ENCODE assay signal across 11 cellular contexts in genomic region chr3:61521229-61521628, GRCh38. TPM values are rescaled to one million over a fixed set of nuclear protein-coding genes. Genes with fewer than 3 reads are reported as not detected.
A peak's percentile ranks its signal among the peaks of the same experiment; 100 is the strongest.
DNase-seq lines count a peak whose midpoint lies in the region; ATAC-seq and TF ChIP-seq lines count a peak whose summit lies in the region.
"Had no signal": no experiment of that assay in that cellular context is flagged by ENCODE, and none has a peak within 500 bp of the region (broad histone marks: within the 10 kb centered on the region; RNA-seq: fewer than 3 reads in every experiment).

No MANE protein-coding gene starts in this region.

- H3K9me3 ChIP-seq in adrenal gland (replicated peaks in 1 of 3): no peaks in the 10 kb centered on the region
- no peaks in the 10 kb centered on the region for H3K9me3 ChIP-seq in trophoblast cell (ENCODE audit: insufficient read depth, low read depth, low read length)
- H3K9me3 ChIP-seq: A549 had no signal

- H3K4me3 ChIP-seq in adrenal gland (no peak overlapping the region), trophoblast cell (ENCODE audit: low read depth, low read length) (no peak overlapping the region)
- H3K4me3 ChIP-seq: A549 had no signal

- H3K4me3 Mint-ChIP-seq in activated CD4-positive, alpha-beta T cell treated with anti-CD3 and anti-CD28 coated beads for 36 hours: no peak overlapping the region
- H3K4me3 Mint-ChIP-seq in endothelial cell (ENCODE audit: unreplicated experiment): no peak overlapping the region

- H4K8ac ChIP-seq in trophoblast cell (ENCODE audit: low read depth, low read length): no peak overlapping the region

- no peak for TF ChIP-seq CTCF in adrenal gland (IDR thresholded peaks at IDR 0.05)
- no peak for TF ChIP-seq CTCF in endothelial cell (IDR thresholded peaks at IDR 0.05; ENCODE audit: unreplicated experiment)

- H4K12ac ChIP-seq in trophoblast cell (ENCODE audit: low read depth, low read length): no peak overlapping the region

- peak overlapping the region; percentile 83 for H3K27ac Mint-ChIP-seq in activated CD4-positive, alpha-beta T cell treated with anti-CD3 and anti-CD28 coated beads for 36 hours
- H3K27ac Mint-ChIP-seq in endothelial cell (ENCODE audit: unreplicated experiment): no peak overlapping the region

- no peak overlapping the region for H2BK12ac ChIP-seq in trophoblast cell (ENCODE audit: low read length)

- no peak overlapping the region for H3K4me2 ChIP-seq in trophoblast cell (ENCODE audit: low read length)
- H3K4me2 ChIP-seq: A549 had no signal

- H4K91ac ChIP-seq in trophoblast cell (ENCODE audit: low read depth, low read length): no peak overlapping the region

- CTCF ChIA-PET in activated CD4-positive, alpha-beta T cell treated with anti-CD3 and anti-CD28 coated beads for 36 hours (lab: Charles Lee): interaction anchor here (0.5 to 2.1 kb wide), 2 partner anchors 10 to 1336 kb away, joined by 3 to 5 read pairs; no protein-coding TSS in a partner anchor

- TF ChIP-seq POLR2A in adrenal gland (IDR thresholded peaks at IDR 0.05): no peak

- H3K27ac ChIP-seq in adrenal gland (no peak overlapping the region), trophoblast cell (ENCODE audit: low read depth, low read length) (no peak overlapping the region)
- H3K27ac ChIP-seq: A549, brain microvascular endothelial cell had no signal

- H3K27me3 ChIP-seq in adrenal gland (no peaks in the 10 kb centered on the region), trophoblast cell (ENCODE audit: insufficient read depth, low read length) (no peaks in the 10 kb centered on the region)
- H3K27me3 ChIP-seq: brain microvascular endothelial cell had no signal

- WGBS in adrenal gland, 4 donors: 76 to 94% (median 84%) methylated on average over 1 of the region's 1 CpG
- no CpG with 5 or more reads among the region's 1 CpG for WGBS in trophoblast cell (ENCODE audit: extremely low coverage, insufficient coverage, insufficient read length)

- H3K4ac ChIP-seq in trophoblast cell (ENCODE audit: low read depth, low read length): no peak overlapping the region

- ATAC-seq in activated CD4-positive, alpha-beta T cell treated with anti-CD3 and anti-CD28 coated beads for 36 hours: peak; percentile 99
- ATAC-seq in HG02610 (IDR thresholded peaks at IDR 0.05; ENCODE audit: unreplicated experiment): peak; percentile 94
- ATAC-seq: A549 had no signal

- peaks cover 8% of the 10 kb centered on the region for H3K9me3 Mint-ChIP-seq in activated CD4-positive, alpha-beta T cell treated with anti-CD3 and anti-CD28 coated beads for 36 hours (ENCODE audit: low read depth)
- H3K9me3 Mint-ChIP-seq in endothelial cell (ENCODE audit: unreplicated experiment): no peaks in the 10 kb centered on the region

- no peak overlapping the region for H3K18ac ChIP-seq in trophoblast cell (ENCODE audit: low read length)

- no peak overlapping the region for H3K9ac ChIP-seq in trophoblast cell (ENCODE audit: low read length)

- H3K27me3 Mint-ChIP-seq in activated CD4-positive, alpha-beta T cell treated with anti-CD3 and anti-CD28 coated beads for 36 hours: no peaks in the 10 kb centered on the region
- H3K27me3 Mint-ChIP-seq in endothelial cell (ENCODE audit: unreplicated experiment): no peaks in the 10 kb centered on the region

- no peak overlapping the region for H3K14ac ChIP-seq in trophoblast cell (ENCODE audit: low read length)

- no peak overlapping the region for H2BK120ac ChIP-seq in trophoblast cell (ENCODE audit: insufficient read depth, low read length, poor library complexity)

- H2AFZ ChIP-seq in trophoblast cell (ENCODE audit: insufficient read depth, low read length, poor library complexity): no peak overlapping the region

- H3K36me3 ChIP-seq in adrenal gland (replicated peaks in 1 of 2) (no peaks in the 10 kb centered on the region), trophoblast cell (ENCODE audit: control insufficient read depth in 1 of 2, insufficient read depth in 2 of 2, low read length in 2 of 2) (no peaks in the 10 kb centered on the region)
- H3K36me3 ChIP-seq: brain microvascular endothelial cell had no signal

- H3K36me3 Mint-ChIP-seq in activated CD4-positive, alpha-beta T cell treated with anti-CD3 and anti-CD28 coated beads for 36 hours (ENCODE audit: low read depth): peaks cover 2% of the 10 kb centered on the region
- H3K36me3 Mint-ChIP-seq in endothelial cell (ENCODE audit: low read depth, unreplicated experiment): no peaks in the 10 kb centered on the region

- peaks cover 2% of the 10 kb centered on the region for H3K79me1 ChIP-seq in trophoblast cell (ENCODE audit: low read length)

- H2AK5ac ChIP-seq in trophoblast cell (ENCODE audit: low read length): no peak overlapping the region

- no peaks in the 10 kb centered on the region for H3K79me2 ChIP-seq in trophoblast cell (ENCODE audit: control insufficient read depth, insufficient read depth, low read length, poor library complexity)

- H3K23ac ChIP-seq in trophoblast cell (ENCODE audit: low read length): no peak overlapping the region

- peak; percentile 80 for DNase-seq in activated CD4-positive, alpha-beta T cell treated with anti-CD3 and anti-CD28 coated beads for 36 hours
- DNase-seq in activated CD4-positive, alpha-beta T cell treated with anti-CD3 and anti-CD28 coated beads, Interleukin-2, amount 50 U/mL, for 1 hour: no peak
- DNase-seq in NAMALWA (ENCODE audit: low spot score) (peak; percentile 55), adrenal gland (no peak), endothelial cell (ENCODE audit: low spot score) (no peak), trophoblast cell (no peak)
- DNase-seq in stimulated activated CD4-positive, alpha-beta T cell treated with anti-CD3 and anti-CD28 coated beads, Interleukin-4, amount 100 ng/mL, for 48 hours (ENCODE audit: low read depth in 2 of 2): peak; percentile 13 to 18
- DNase-seq: brain microvascular endothelial cell, Right ventricle myocardium superior had no signal

- POLR2A ChIA-PET in activated CD4-positive, alpha-beta T cell treated with anti-CD3 and anti-CD28 coated beads for 36 hours (lab: Charles Lee): no interaction called here

- H3K4me1 ChIP-seq in adrenal gland (replicated peaks in 1 of 2): no peaks in the 10 kb centered on the region
- H3K4me1 ChIP-seq in trophoblast cell (ENCODE audit: control insufficient read depth in 1 of 2, insufficient read depth in 2 of 2, low read length in 2 of 2): peaks cover 0 to 2% of the 10 kb centered on the region in 2 experiments
- H3K4me1 ChIP-seq: A549 had no signal

- no peak overlapping the region for H2BK5ac ChIP-seq in trophoblast cell (ENCODE audit: low read depth, low read length, poor library complexity)

- intact Hi-C loops in activated CD4-positive, alpha-beta T cell treated with anti-CD3 and anti-CD28 coated beads for 36 hours (cut with DNase I, micrococcal nuclease): loop anchor here in 1 of 2 experiments (2.0 kb wide), 1 partner anchor 40 kb away; the partner anchor contains the start of gene PTPRG
- intact Hi-C loops in adrenal gland (cut with DNase I): no loop called here

- H3K4me1 Mint-ChIP-seq in activated CD4-positive, alpha-beta T cell treated with anti-CD3 and anti-CD28 coated beads for 36 hours: peaks cover 36% of the 10 kb centered on the region
- no peaks in the 10 kb centered on the region for H3K4me1 Mint-ChIP-seq in endothelial cell (ENCODE audit: unreplicated experiment)

RNA-seq across cellular contexts. Expression of gene PTPRG, which starts 40.1 kb away (rescaled TPM):
- under 1 TPM; 0.32 to 0.33 TPM for total RNA-seq in activated CD4-positive, alpha-beta T cell treated with anti-CD3 and anti-CD28 coated beads for 36 hours
- total RNA-seq in adrenal gland (100 to 1,000 TPM in 2 of 8 donors, 10 to 100 TPM in 6; 57.6 to 119 (median 78.7) TPM), endothelial cell (ENCODE audit: unreplicated experiment) (80.7 TPM)
- polyA plus RNA-seq in adrenal gland: 10 to 100 TPM in 1 of 3 donors, 1 to 10 TPM in 2; 6.3 to 32.6 (median 9.0) TPM
- polyA plus RNA-seq in trophoblast cell (2013): 11.0 and 11.9 TPM in 2 replicates

Comparison
In these comparisons a context has a peak if more than half of its experiments do, and no peak if none do; other contexts are left out.
1. DNase-seq: peak in activated CD4-positive, alpha-beta T cell treated with anti-CD3 and anti-CD28 coated beads for 36 hours (single experiment), NAMALWA (single experiment) and stimulated activated CD4-positive, alpha-beta T cell treated with anti-CD3 and anti-CD28 coated beads, Interleukin-4, amount 100 ng/mL, for 48 hours (2 of 2); none in activated CD4-positive, alpha-beta T cell treated with anti-CD3 and anti-CD28 coated beads, Interleukin-2, amount 50 U/mL, for 1 hour (single experiment), adrenal gland (0 of 7), endothelial cell (single experiment) and trophoblast cell (0 of 2).
2. RNA of gene PTPRG, which starts 40.1 kb away (total RNA-seq): 80.7 TPM in endothelial cell (single experiment) and 57.6 to 119 TPM in adrenal gland; 0.32 to 0.33 TPM in activated CD4-positive, alpha-beta T cell treated with anti-CD3 and anti-CD28 coated beads for 36 hours; every median in the first group is over 10 times any median in the second.